Comparison of ENCODE assay signal across 16 cellular contexts in the genomic region with DNA sequence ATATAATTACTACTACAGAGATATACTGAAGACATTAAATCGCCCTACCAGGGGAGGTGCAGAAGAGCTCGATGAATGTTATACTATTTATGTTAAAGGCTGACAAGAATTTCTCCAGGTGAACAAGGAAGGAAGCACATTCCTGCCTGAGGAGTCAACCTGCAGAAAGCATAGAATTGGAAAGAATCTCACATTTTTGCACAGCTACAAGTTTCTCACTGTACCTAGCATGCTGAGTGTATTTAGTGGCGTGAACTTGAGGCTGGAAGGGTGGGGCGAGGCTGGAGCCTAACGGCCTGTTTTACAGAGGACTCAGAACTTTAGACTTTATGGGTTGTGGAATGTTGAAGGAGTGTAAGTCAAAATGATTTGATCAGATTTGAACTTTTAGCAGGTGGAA.
"Had no signal": no experiment of that assay in that cellular context is flagged by ENCODE, and none has a peak within 500 bp of the region (broad histone marks: within the 10 kb centered on the region; RNA-seq: fewer than 3 reads in every experiment).

No MANE protein-coding gene starts in this region.

- ATAC-seq: gastrocnemius medialis; right lobe of liver; stimulated activated naive CD8-positive, alpha-beta T cell treated with anti-CD3 and anti-CD28 coated beads, Interleukin-15, amount 100 ng/mL, for 72 hours; T-cell; upper lobe of right lung had no signal

- DNase-seq: activated CD4-positive, alpha-beta T cell treated with anti-CD3 and anti-CD28 coated beads for 1 hour; activated CD4-positive, alpha-beta T cell treated with anti-CD3 and anti-CD28 coated beads, Interleukin-2, amount 50 U/mL, for 48 hours; activated effector memory CD4-positive, alpha-beta T cell treated with anti-CD3 and anti-CD28 coated beads, Interleukin-2, amount 50 U/mL, for 16 hours; activated T-cell treated with anti-CD3 and anti-CD28 coated beads, Interleukin-2, amount 50 U/mL, for 1 hour; adrenal gland; effector memory CD4-positive, alpha-beta T cell; gastrocnemius medialis; kidney; nephron progenitor cell; right lobe of liver; stimulated activated naive CD8-positive, alpha-beta T cell treated with anti-CD3 and anti-CD28 coated beads, Interleukin-15, amount 100 ng/mL, for 72 hours; T-cell; T1000; upper lobe of right lung had no signal

- H3K27me3 ChIP-seq: adrenal gland, gastrocnemius medialis, right lobe of liver, upper lobe of right lung had no signal

- H3K4me3 ChIP-seq: adrenal gland, gastrocnemius medialis, prostate gland, right lobe of liver, SK-N-MC, upper lobe of right lung had no signal

- H3K36me3 ChIP-seq: adrenal gland, gastrocnemius medialis, prostate gland, right lobe of liver, upper lobe of right lung had no signal

- H3K4me1 ChIP-seq: adrenal gland, gastrocnemius medialis, prostate gland, right lobe of liver, upper lobe of right lung had no signal

- H3K27ac ChIP-seq: adrenal gland, gastrocnemius medialis, prostate gland, right lobe of liver, SK-N-MC, upper lobe of right lung had no signal

- FAIRE-seq: kidney had no signal

- H3K9me3 ChIP-seq: adrenal gland, gastrocnemius medialis, prostate gland, right lobe of liver, upper lobe of right lung had no signal
